In genomic region chr20:38645980-38646858, GRCh38 we compare ENCODE assay signal across 8 cellular contexts. TPM values are rescaled to one million over a fixed set of nuclear protein-coding genes. Genes with fewer than 3 reads are reported as not detected.
DNase-seq lines count a peak whose midpoint lies in the region; ATAC-seq lines count a peak whose summit lies in the region.

No MANE protein-coding gene starts in this region.

- no peaks in the 10 kb centered on the region for H3K9me3 Mint-ChIP-seq in activated CD4-positive, alpha-beta memory T cell treated with anti-CD3 and anti-CD28 coated beads for 36 hours
- H3K9me3 Mint-ChIP-seq in memory B cell = no peaks in the 10 kb centered on the region

- H3K4me3 Mint-ChIP-seq in activated CD4-positive, alpha-beta memory T cell treated with anti-CD3 and anti-CD28 coated beads for 36 hours = peak overlapping the region; percentile 43
- peak overlapping the region; percentile 76 for H3K4me3 Mint-ChIP-seq in memory B cell

- peak; percentile 70 to 71 for DNase-seq in AML-193 (lab: John Stamatoyannopoulos, UW)
- peak; percentile 93 for DNase-seq in GM19240 (ENCODE audit: insufficient read length, low spot score)
- DNase-seq in HK-2 (ENCODE audit: unreplicated experiment) = peak; percentile 59
- peak; percentile 87 for DNase-seq in NCI-H82 (lab: John Stamatoyannopoulos, UW)
- DNase-seq in activated CD4-positive, alpha-beta memory T cell treated with anti-CD3 and anti-CD28 coated beads for 36 hours = peak; percentile 93
- peak; percentile 88 for DNase-seq in effector CD4-positive, alpha-beta T cell
- DNase-seq in memory B cell (ENCODE audit: low spot score in 2 of 2) = peak; percentile 95 to 98
- peak; percentile 89 for DNase-seq in stimulated activated CD8-positive, alpha-beta memory T cell treated with anti-CD3 and anti-CD28 coated beads, Interleukin-15, amount 100 ng/mL, for 24 hours (ENCODE audit: low read depth)

- CTCF ChIA-PET in activated CD4-positive, alpha-beta memory T cell treated with anti-CD3 and anti-CD28 coated beads for 36 hours (lab: Charles Lee) = interaction anchor here (0.8 to 6.4 kb wide), 12 partner anchors 9 to 400 kb away, joined by 3 to 85 read pairs (median 4); partner anchors contain the start of genes ACTR5 and SLC32A1

- H3K27ac Mint-ChIP-seq in activated CD4-positive, alpha-beta memory T cell treated with anti-CD3 and anti-CD28 coated beads for 36 hours = no peak overlapping the region
- peak overlapping the region; percentile 75 for H3K27ac Mint-ChIP-seq in memory B cell

- POLR2A ChIA-PET in activated CD4-positive, alpha-beta memory T cell treated with anti-CD3 and anti-CD28 coated beads for 36 hours (lab: Charles Lee) = no interaction called here

- ATAC-seq in memory B cell (ENCODE audit: low read depth) = peak; percentile 92

- no peaks in the 10 kb centered on the region for H3K36me3 Mint-ChIP-seq in activated CD4-positive, alpha-beta memory T cell treated with anti-CD3 and anti-CD28 coated beads for 36 hours
- no peaks in the 10 kb centered on the region for H3K36me3 Mint-ChIP-seq in memory B cell

- intact Hi-C loops in activated CD4-positive, alpha-beta memory T cell treated with anti-CD3 and anti-CD28 coated beads for 36 hours (cut with micrococcal nuclease) = loop anchor here (1.0 to 5.0 kb wide), 6 partner anchors 81 to 402 kb away; partner anchors contain the start of genes ACTR5 and FAM83D

- peaks cover 23% of the 10 kb centered on the region for H3K27me3 Mint-ChIP-seq in activated CD4-positive, alpha-beta memory T cell treated with anti-CD3 and anti-CD28 coated beads for 36 hours
- peaks cover 15% of the 10 kb centered on the region for H3K27me3 Mint-ChIP-seq in memory B cell

- peaks cover 7% of the 10 kb centered on the region for H3K4me1 Mint-ChIP-seq in activated CD4-positive, alpha-beta memory T cell treated with anti-CD3 and anti-CD28 coated beads for 36 hours (ENCODE audit: low read depth)
- peaks cover 11% of the 10 kb centered on the region for H3K4me1 Mint-ChIP-seq in memory B cell

RNA-seq across cellular contexts. Expression of gene ARHGAP40, which starts 44.6 kb away (rescaled TPM):
- not detected for total RNA-seq in activated CD4-positive, alpha-beta memory T cell treated with anti-CD3 and anti-CD28 coated beads for 36 hours

Comparison
In these comparisons a context has a peak if more than half of its experiments do, and no peak if none do; other contexts are left out.
1. Peak in every context shown above with its lines: DNase-seq and ATAC-seq.